Comparison of ENCODE assay signal across 18 cellular contexts in genomic region chr2:100640329-100641114, GRCh38.
DNase-seq lines count a peak whose midpoint lies in the region; ATAC-seq and TF ChIP-seq lines count a peak whose summit lies in the region.
"Had no signal": no experiment of that assay in that cellular context is flagged by ENCODE, and none has a peak within 500 bp of the region (broad histone marks: within the 10 kb centered on the region; RNA-seq: fewer than 3 reads in every experiment).

No MANE protein-coding gene starts in this region.

- no peaks in the 10 kb centered on the region for H3K36me3 Mint-ChIP-seq in CD8-positive, alpha-beta T cell
- no peaks in the 10 kb centered on the region for H3K36me3 Mint-ChIP-seq in T-helper 17 cell (ENCODE audit: low read depth)
- no peaks in the 10 kb centered on the region for H3K36me3 Mint-ChIP-seq in stimulated activated memory B cell treated with anti-CD40 and anti-IgM and Interleukin-4, amounts not matched to agents 10 μg/mL and 1 μg/mL and 100 μg/mL, for 72 hours

- H3K4me1 Mint-ChIP-seq in CD8-positive, alpha-beta T cell (ENCODE audit: low read depth) = peaks cover 50% of the 10 kb centered on the region
- H3K4me1 Mint-ChIP-seq in T-helper 17 cell = peaks cover 39% of the 10 kb centered on the region
- H3K4me1 Mint-ChIP-seq in stimulated activated memory B cell treated with anti-CD40 and anti-IgM and Interleukin-4, amounts not matched to agents 10 μg/mL and 1 μg/mL and 100 μg/mL, for 72 hours = no peaks in the 10 kb centered on the region

- no peak for TF ChIP-seq EP300 in gastroesophageal sphincter (IDR thresholded peaks at IDR 0.05)

- 81 to 85% methylated on average over 18 to 22 of the region's 22 CpGs for WGBS in gastroesophageal sphincter (ENCODE audit: low coverage in 1 of 2), 2 donors

- H2AFZ ChIP-seq in osteoblast (ENCODE audit: low read length) = peak overlapping the region; percentile 53
- H2AFZ ChIP-seq: parathyroid adenoma had no signal

- no peak overlapping the region for H3K27ac ChIP-seq in CD8-positive, alpha-beta T cell (ENCODE audit: low read depth, low read length)
- H3K27ac ChIP-seq in osteoblast (ENCODE audit: low read depth, low read length) = no peak overlapping the region
- no peak overlapping the region for H3K27ac ChIP-seq in gastroesophageal sphincter
- H3K27ac ChIP-seq: parathyroid adenoma, skin epidermis had no signal

- H3K9me3 Mint-ChIP-seq in CD8-positive, alpha-beta T cell = no peaks in the 10 kb centered on the region
- peaks cover 2% of the 10 kb centered on the region for H3K9me3 Mint-ChIP-seq in stimulated activated memory B cell treated with anti-CD40 and anti-IgM and Interleukin-4, amounts not matched to agents 10 μg/mL and 1 μg/mL and 100 μg/mL, for 72 hours
- H3K9me3 Mint-ChIP-seq: activated naive CD4-positive, alpha-beta T cell treated with anti-CD3 and anti-CD28 coated beads for 36 hours had no signal

- POLR2A ChIA-PET in CD8-positive, alpha-beta T cell (lab: Charles Lee) = interaction anchor here (0.6 to 0.7 kb wide), 2 partner anchors 9 to 10 kb away, joined by 3 read pairs; no protein-coding TSS in a partner anchor

- peaks cover 35% of the 10 kb centered on the region for H3K4me1 ChIP-seq in CD8-positive, alpha-beta T cell (ENCODE audit: insufficient read depth, low read length)
- no peaks in the 10 kb centered on the region for H3K4me1 ChIP-seq in osteoblast (ENCODE audit: insufficient read depth, low read length)
- peaks cover 0 to 6% (median 0%) of the 10 kb centered on the region in 3 donors for H3K4me1 ChIP-seq in gastroesophageal sphincter
- H3K4me1 ChIP-seq: parathyroid adenoma had no signal

- no peaks in the 10 kb centered on the region for H3K79me2 ChIP-seq in osteoblast (ENCODE audit: insufficient read depth, low read length)
- H3K79me2 ChIP-seq: parathyroid adenoma had no signal

- no peaks in the 10 kb centered on the region for H3K27me3 Mint-ChIP-seq in CD8-positive, alpha-beta T cell (ENCODE audit: low read depth)
- no peaks in the 10 kb centered on the region for H3K27me3 Mint-ChIP-seq in T-helper 17 cell
- H3K27me3 Mint-ChIP-seq in stimulated activated memory B cell treated with anti-CD40 and anti-IgM and Interleukin-4, amounts not matched to agents 10 μg/mL and 1 μg/mL and 100 μg/mL, for 72 hours = peaks cover 76% of the 10 kb centered on the region

- intact Hi-C loops in CD8-positive, alpha-beta T cell (cut with DNase I, micrococcal nuclease) = loop anchor here (5.0 kb wide), 1 partner anchor 58 kb away; no protein-coding TSS in a partner anchor

- no peak for ATAC-seq in CD8-positive, alpha-beta T cell
- ATAC-seq in T-helper 17 cell = peak; percentile 26
- ATAC-seq in HG02938 (IDR thresholded peaks at IDR 0.05; ENCODE audit: unreplicated experiment) = no peak
- no peak for ATAC-seq in gastroesophageal sphincter
- no peak for ATAC-seq in stimulated activated memory B cell treated with anti-CD40 and anti-IgM and Interleukin-4, amounts not matched to agents 10 μg/mL and 1 μg/mL and 100 μg/mL, for 72 hours

- DNase-seq in CD8-positive, alpha-beta T cell = peak in 1 of 7 experiments; percentile 39
- DNase-seq in T-helper 17 cell (no peak), fibroblast of gingiva (ENCODE audit: low read depth) (peak; percentile 18), osteoblast (ENCODE audit: insufficient read length, low spot score, missing footprints) (no peak)
- DNase-seq: activated CD4-positive, alpha-beta T cell treated with anti-CD3 and anti-CD28 coated beads for 48 hours; activated CD8-positive, alpha-beta memory T cell treated with anti-CD3 and anti-CD28 coated beads, Interleukin-2, amount 50 U/mL, for 48 hours; activated naive CD4-positive, alpha-beta T cell treated with anti-CD3 and anti-CD28 coated beads for 36 hours; AML-193; GDM1; NCI-H1436; RPMI8226; stimulated activated CD4-positive, alpha-beta T cell treated with anti-CD3 and anti-CD28 coated beads, Interleukin-4, amount 100 ng/mL, for 1 hour; substantia nigra had no signal

- H3K27me3 ChIP-seq in CD8-positive, alpha-beta T cell (ENCODE audit: insufficient read depth, low read length) = no peaks in the 10 kb centered on the region
- H3K27me3 ChIP-seq in osteoblast (ENCODE audit: insufficient read depth, low read length) (peaks cover 40% of the 10 kb centered on the region), gastroesophageal sphincter (no peaks in the 10 kb centered on the region)

- H3K9me3 ChIP-seq in CD8-positive, alpha-beta T cell (ENCODE audit: low read length) = no peaks in the 10 kb centered on the region
- H3K9me3 ChIP-seq in T-helper 17 cell (ENCODE audit: control insufficient read depth, low read length, poor library complexity, severe bottlenecking) = no peaks in the 10 kb centered on the region
- H3K9me3 ChIP-seq in osteoblast (ENCODE audit: low read depth, low read length) = no peaks in the 10 kb centered on the region
- no peaks in the 10 kb centered on the region for H3K9me3 ChIP-seq in gastroesophageal sphincter

- H3K4me3 Mint-ChIP-seq in CD8-positive, alpha-beta T cell = no peak overlapping the region
- H3K4me3 Mint-ChIP-seq in T-helper 17 cell = peak overlapping the region; percentile 80
- no peak overlapping the region for H3K4me3 Mint-ChIP-seq in stimulated activated memory B cell treated with anti-CD40 and anti-IgM and Interleukin-4, amounts not matched to agents 10 μg/mL and 1 μg/mL and 100 μg/mL, for 72 hours
- H3K4me3 Mint-ChIP-seq: activated naive CD4-positive, alpha-beta T cell treated with anti-CD3 and anti-CD28 coated beads for 36 hours had no signal

- H3K36me3 ChIP-seq in CD8-positive, alpha-beta T cell (ENCODE audit: insufficient read depth, low read length) = no peaks in the 10 kb centered on the region
- no peaks in the 10 kb centered on the region for H3K36me3 ChIP-seq in osteoblast (ENCODE audit: insufficient read depth, low read length)
- no peaks in the 10 kb centered on the region for H3K36me3 ChIP-seq in gastroesophageal sphincter

- TF ChIP-seq POLR2A in gastroesophageal sphincter (IDR thresholded peaks at IDR 0.05) = no peak

- TF ChIP-seq CTCF in CD8-positive, alpha-beta T cell (IDR thresholded peaks at IDR 0.05) = no peak
- TF ChIP-seq CTCF in osteoblast (IDR thresholded peaks at IDR 0.05; ENCODE audit: extremely low read depth, low read depth, low read length) (no peak), gastroesophageal sphincter (IDR thresholded peaks at IDR 0.05) (no peak)

- H3K4me3 ChIP-seq in CD8-positive, alpha-beta T cell (ENCODE audit: low read depth, low read length) = no peak overlapping the region
- H3K4me3 ChIP-seq in osteoblast (ENCODE audit: insufficient read depth, low read length) = no peak overlapping the region
- no peak overlapping the region for H3K4me3 ChIP-seq in gastroesophageal sphincter
- H3K4me3 ChIP-seq: skin epidermis had no signal

- CTCF ChIA-PET in CD8-positive, alpha-beta T cell (lab: Charles Lee) = interaction anchor here (0.6 to 2.6 kb wide), 3 partner anchors 10 to 46 kb away, joined by 3 to 9 read pairs (median 3); no protein-coding TSS in a partner anchor

- H3K27ac Mint-ChIP-seq in CD8-positive, alpha-beta T cell = peak overlapping the region; percentile 42
- H3K27ac Mint-ChIP-seq in T-helper 17 cell = peak overlapping the region; percentile 92
- no peak overlapping the region for H3K27ac Mint-ChIP-seq in stimulated activated memory B cell treated with anti-CD40 and anti-IgM and Interleukin-4, amounts not matched to agents 10 μg/mL and 1 μg/mL and 100 μg/mL, for 72 hours
- H3K27ac Mint-ChIP-seq: activated naive CD4-positive, alpha-beta T cell treated with anti-CD3 and anti-CD28 coated beads for 36 hours had no signal

- no peak overlapping the region for H3K4me2 ChIP-seq in osteoblast (ENCODE audit: insufficient read depth, low read length)

- H4K20me1 ChIP-seq in osteoblast (ENCODE audit: insufficient read depth, low read length) = no peaks in the 10 kb centered on the region
